In the genomic region with DNA sequence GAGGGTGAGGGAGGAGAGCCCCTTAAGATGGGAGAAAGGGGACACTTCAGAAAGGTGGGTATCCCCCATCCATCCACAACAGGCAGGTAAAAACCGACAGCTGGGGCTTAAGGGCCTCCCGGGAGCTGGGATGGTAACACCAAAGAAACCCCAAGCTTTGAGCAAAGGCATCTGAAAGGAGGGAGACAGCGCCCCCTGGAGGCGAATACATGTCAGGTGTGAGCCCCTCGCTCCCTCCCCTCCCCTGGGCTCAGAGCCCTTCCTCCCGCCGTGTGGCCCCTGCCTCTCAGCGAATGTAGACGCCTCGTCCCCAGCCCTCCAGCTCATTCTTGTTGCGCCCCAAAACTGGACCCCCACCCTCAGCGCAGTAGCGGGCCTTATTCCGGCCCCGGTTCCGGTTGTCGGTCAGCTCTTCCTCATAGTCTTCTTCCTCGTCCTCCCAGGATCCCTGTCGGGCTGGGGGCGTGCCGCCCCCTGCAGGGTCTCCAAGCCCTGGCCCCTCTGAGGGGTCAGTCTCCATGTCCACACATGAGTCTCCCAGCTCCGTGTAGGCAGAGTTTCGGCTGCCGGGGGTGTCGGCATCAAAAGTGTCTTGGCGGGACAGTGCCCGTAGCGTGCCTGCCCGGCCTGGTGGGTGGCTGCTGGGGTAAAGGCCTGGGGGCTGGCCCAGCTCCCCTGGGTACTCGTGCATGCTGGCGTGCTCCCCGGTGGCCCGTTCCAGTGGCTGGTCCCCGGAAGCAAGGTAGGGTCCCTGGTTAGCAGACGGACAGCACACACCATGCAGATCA, we compare ENCODE assay signal across 7 cellular contexts. TPM values are rescaled to one million over a fixed set of nuclear protein-coding genes. Genes with fewer than 3 reads are reported as not detected.
DNase-seq lines count a peak whose midpoint lies in the region; ATAC-seq, FAIRE-seq and TF ChIP-seq lines count a peak whose summit lies in the region.

No MANE protein-coding gene starts in this region.

- no peak overlapping the region for H3K4me3 ChIP-seq in left lung

- H3K36me3 ChIP-seq in left lung, result peaks cover 0 to 47% of the 10 kb centered on the region in 2 donors

- peak; percentile 55 for ATAC-seq in left lung
- no peak for ATAC-seq in GM18511 (IDR thresholded peaks at IDR 0.05; ENCODE audit: unreplicated experiment)

- H3K9me3 ChIP-seq in left lung, result no peaks in the 10 kb centered on the region

- H3K27ac ChIP-seq in left lung, result no peak overlapping the region

- TF ChIP-seq POLR2A in GM12892 (IDR thresholded peaks at IDR 0.05; ENCODE audit: low read depth, low read length), result no peak

- FAIRE-seq in GM12892 (lab: Jason Lieb, UNC), result peak; percentile 36

- DNase-seq in GM12892 (ENCODE audit: insufficient read length) (peak; percentile 93), NCI-H2171 (lab: John Stamatoyannopoulos, UW) (peak; percentile 73), cerebellum (ENCODE audit: low spot score) (peak; percentile 62), left lung (peak in 1 of 2 donors; percentile 60)
- peak; percentile 78 for DNase-seq in activated CD4-positive, CD25-positive, alpha-beta regulatory T cell treated with anti-CD3 and anti-CD28 coated beads, Interleukin-2, amount 50 U/mL, for 72 hours
- DNase-seq in stimulated activated CD8-positive, alpha-beta memory T cell treated with anti-CD3 and anti-CD28 coated beads, Interleukin-12 subunit alpha, Interleukin-12 subunit beta, amount 100 ng/mL, for 1 hour (ENCODE audit: low read depth), result peak; percentile 76

- H3K27me3 ChIP-seq in left lung, result no peaks in the 10 kb centered on the region

- peak; percentile 81 to 88 for TF ChIP-seq CTCF in left lung (IDR thresholded peaks at IDR 0.05)

- intact Hi-C loops in left lung (cut with DNase I), result no loop called here

- peaks cover 0 to 10% of the 10 kb centered on the region in 2 donors for H3K4me1 ChIP-seq in left lung

RNA-seq across cellular contexts. Expression of a gene that starts 9.1 kb away (rescaled TPM):
- not detected for polyA plus RNA-seq in GM12892 (2012; ENCODE audit: missing spikeins)
- total RNA-seq in cerebellum, result not detected
- total RNA-seq in left lung, result not detected

RNA-seq across cellular contexts. Expression of a gene that starts 22.4 kb away (rescaled TPM):
- polyA plus RNA-seq in GM12892 (2012; ENCODE audit: missing spikeins), result 4.6 TPM
- total RNA-seq in cerebellum (20.7 TPM), left lung (10 to 100 TPM; 23.8 to 31.4 TPM)

RNA-seq across cellular contexts. Expression of a gene that starts 23.7 kb away (rescaled TPM):
- polyA plus RNA-seq in GM12892 (2012; ENCODE audit: missing spikeins), result not detected
- 14.6 TPM for total RNA-seq in cerebellum
- 10 to 100 TPM in 1 of 2 donors, 1 to 10 TPM in 1; 4.1 to 11.9 TPM for total RNA-seq in left lung

RNA-seq across cellular contexts. Expression of a gene that starts 25.0 kb away (rescaled TPM):
- 5,032 TPM for polyA plus RNA-seq in GM12892 (2012; ENCODE audit: missing spikeins)
- total RNA-seq in cerebellum (493 TPM), left lung (1,000 to 10,000 TPM; 1,286 to 1,367 TPM)

RNA-seq across cellular contexts. Expression of a gene that starts 50.6 kb away (rescaled TPM):
- polyA plus RNA-seq in GM12892 (2012; ENCODE audit: missing spikeins), result not detected
- 0.64 TPM for total RNA-seq in cerebellum
- under 1 TPM; 0.17 to 0.55 TPM for total RNA-seq in left lung
